1 cellular context compared by ENCODE assay signal in the genomic region with DNA sequence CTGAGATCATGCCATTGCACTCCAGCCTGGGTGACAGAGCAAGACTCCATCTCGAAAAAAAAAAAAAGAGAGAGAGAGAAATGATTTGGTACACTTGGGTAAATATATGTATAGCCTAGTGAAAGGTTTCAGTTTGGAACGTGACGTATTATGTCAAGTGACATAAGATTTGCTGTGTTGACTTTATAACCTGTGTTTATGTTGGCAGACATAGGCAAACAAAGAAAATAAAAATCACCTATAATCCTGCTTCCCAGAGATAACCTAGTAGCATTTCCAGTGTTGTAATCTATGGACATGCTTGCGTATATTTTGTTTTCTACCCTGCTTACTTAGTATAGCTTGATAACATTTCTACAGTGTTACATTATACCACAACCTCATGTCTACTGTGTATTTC.
TF ChIP-seq lines count a peak whose summit lies in the region.

No MANE protein-coding gene starts in this region.

TF ChIP-seq in HEK293, 187 proteins besides CTCF, POLR2A, EP300 and RAD21 (continued from another document):
- TF ChIP-seq ZNF274 (IDR thresholded peaks at IDR 0.05; ENCODE audit: low read length) (no peak), ZNF274 (tag by site-specific recombination; IDR thresholded peaks at IDR 0.05; ENCODE audit: borderline replicate concordance) (no peak), ZNF280D (tag by site-specific recombination; IDR thresholded peaks at IDR 0.05) (no peak), ZNF335 (tag by site-specific recombination; conservative IDR thresholded peaks at IDR 0.05) (no peak), ZNF664 (tag by site-specific recombination; IDR thresholded peaks at IDR 0.05) (no peak), ZNF571 (tag by site-specific recombination; IDR thresholded peaks at IDR 0.05) (no peak), SETDB1 (IDR thresholded peaks at IDR 0.05; ENCODE audit: insufficient read length, low read length) (no peak), OVOL3 (tag by site-specific recombination; IDR thresholded peaks at IDR 0.05) (0 out of 2 replicates have a peak, but pooled peaks have one; percentile 49), ZNF843 (tag by site-specific recombination; IDR thresholded peaks at IDR 0.05) (peak; percentile 90), ZNF624 (tag by site-specific recombination; IDR thresholded peaks at IDR 0.05) (no peak), ZNF623 (tag by site-specific recombination; IDR thresholded peaks at IDR 0.05) (no peak), ZNF324 (tag by site-specific recombination; IDR thresholded peaks at IDR 0.05) (no peak), ZIC2 (tag by site-specific recombination; IDR thresholded peaks at IDR 0.05) (no peak), ZNF132 (tag by site-specific recombination; IDR thresholded peaks at IDR 0.05; ENCODE audit: borderline replicate concordance) (no peak), OSR2 (tag by site-specific recombination; IDR thresholded peaks at IDR 0.05) (peak; percentile 55; the same call in 1 of the 2 replicates), SP2 (tag by site-specific recombination; IDR thresholded peaks at IDR 0.05) (no peak), ZNF140 (tag by site-specific recombination; IDR thresholded peaks at IDR 0.05) (no peak), ZEB2 (tag by site-specific recombination; IDR thresholded peaks at IDR 0.05) (no peak), ZNF302 (tag by site-specific recombination; IDR thresholded peaks at IDR 0.05; ENCODE audit: low read depth) (no peak), ZNF549 (tag by site-specific recombination; IDR thresholded peaks at IDR 0.05) (no peak), ZNF600 (tag by site-specific recombination; IDR thresholded peaks at IDR 0.05) (peak; percentile 0; the same call in 1 of the 2 replicates), BCL11B (tag by site-specific recombination; IDR thresholded peaks at IDR 0.05; ENCODE audit: low read depth) (no peak), ZBTB20 (tag by site-specific recombination; IDR thresholded peaks at IDR 0.05) (no peak), ZNF2 (tag by site-specific recombination; IDR thresholded peaks at IDR 0.05) (no peak), ZNF585B (tag by site-specific recombination; IDR thresholded peaks at IDR 0.05) (no peak), ZNF560 (tag by site-specific recombination; IDR thresholded peaks at IDR 0.05; ENCODE audit: borderline replicate concordance) (no peak), ZNF76 (tag by site-specific recombination; IDR thresholded peaks at IDR 0.05; ENCODE audit: borderline replicate concordance, low read depth) (no peak), ZNF37A (tag by site-specific recombination; IDR thresholded peaks at IDR 0.05) (no peak), ZNF10 (tag by site-specific recombination; IDR thresholded peaks at IDR 0.05) (no peak), GLI4 (tag by site-specific recombination; IDR thresholded peaks at IDR 0.05) (no peak), ZNF639 (tag by site-specific recombination; IDR thresholded peaks at IDR 0.05) (no peak)
- TF ChIP-seq, protein P1, sequence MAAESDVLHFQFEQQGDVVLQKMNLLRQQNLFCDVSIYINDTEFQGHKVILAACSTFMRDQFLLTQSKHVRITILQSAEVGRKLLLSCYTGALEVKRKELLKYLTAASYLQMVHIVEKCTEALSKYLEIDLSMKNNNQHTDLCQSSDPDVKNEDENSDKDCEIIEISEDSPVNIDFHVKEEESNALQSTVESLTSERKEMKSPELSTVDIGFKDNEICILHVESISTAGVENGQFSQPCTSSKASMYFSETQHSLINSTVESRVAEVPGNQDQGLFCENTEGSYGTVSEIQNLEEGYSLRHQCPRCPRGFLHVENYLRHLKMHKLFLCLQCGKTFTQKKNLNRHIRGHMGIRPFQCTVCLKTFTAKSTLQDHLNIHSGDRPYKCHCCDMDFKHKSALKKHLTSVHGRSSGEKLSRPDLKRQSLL (tag by site-specific recombination; IDR thresholded peaks at IDR 0.05), result no peak
- TF ChIP-seq, protein P2, sequence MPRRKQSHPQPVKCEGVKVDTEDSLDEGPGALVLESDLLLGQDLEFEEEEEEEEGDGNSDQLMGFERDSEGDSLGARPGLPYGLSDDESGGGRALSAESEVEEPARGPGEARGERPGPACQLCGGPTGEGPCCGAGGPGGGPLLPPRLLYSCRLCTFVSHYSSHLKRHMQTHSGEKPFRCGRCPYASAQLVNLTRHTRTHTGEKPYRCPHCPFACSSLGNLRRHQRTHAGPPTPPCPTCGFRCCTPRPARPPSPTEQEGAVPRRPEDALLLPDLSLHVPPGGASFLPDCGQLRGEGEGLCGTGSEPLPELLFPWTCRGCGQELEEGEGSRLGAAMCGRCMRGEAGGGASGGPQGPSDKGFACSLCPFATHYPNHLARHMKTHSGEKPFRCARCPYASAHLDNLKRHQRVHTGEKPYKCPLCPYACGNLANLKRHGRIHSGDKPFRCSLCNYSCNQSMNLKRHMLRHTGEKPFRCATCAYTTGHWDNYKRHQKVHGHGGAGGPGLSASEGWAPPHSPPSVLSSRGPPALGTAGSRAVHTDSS (tag by site-specific recombination; IDR thresholded peaks at IDR 0.05), result no peak
- TF ChIP-seq, protein P3, sequence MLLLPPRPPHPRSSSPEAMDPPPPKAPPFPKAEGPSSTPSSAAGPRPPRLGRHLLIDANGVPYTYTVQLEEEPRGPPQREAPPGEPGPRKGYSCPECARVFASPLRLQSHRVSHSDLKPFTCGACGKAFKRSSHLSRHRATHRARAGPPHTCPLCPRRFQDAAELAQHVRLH (tag by site-specific recombination; IDR thresholded peaks at IDR 0.05), result peak; percentile 95
- TF ChIP-seq, protein P4, sequence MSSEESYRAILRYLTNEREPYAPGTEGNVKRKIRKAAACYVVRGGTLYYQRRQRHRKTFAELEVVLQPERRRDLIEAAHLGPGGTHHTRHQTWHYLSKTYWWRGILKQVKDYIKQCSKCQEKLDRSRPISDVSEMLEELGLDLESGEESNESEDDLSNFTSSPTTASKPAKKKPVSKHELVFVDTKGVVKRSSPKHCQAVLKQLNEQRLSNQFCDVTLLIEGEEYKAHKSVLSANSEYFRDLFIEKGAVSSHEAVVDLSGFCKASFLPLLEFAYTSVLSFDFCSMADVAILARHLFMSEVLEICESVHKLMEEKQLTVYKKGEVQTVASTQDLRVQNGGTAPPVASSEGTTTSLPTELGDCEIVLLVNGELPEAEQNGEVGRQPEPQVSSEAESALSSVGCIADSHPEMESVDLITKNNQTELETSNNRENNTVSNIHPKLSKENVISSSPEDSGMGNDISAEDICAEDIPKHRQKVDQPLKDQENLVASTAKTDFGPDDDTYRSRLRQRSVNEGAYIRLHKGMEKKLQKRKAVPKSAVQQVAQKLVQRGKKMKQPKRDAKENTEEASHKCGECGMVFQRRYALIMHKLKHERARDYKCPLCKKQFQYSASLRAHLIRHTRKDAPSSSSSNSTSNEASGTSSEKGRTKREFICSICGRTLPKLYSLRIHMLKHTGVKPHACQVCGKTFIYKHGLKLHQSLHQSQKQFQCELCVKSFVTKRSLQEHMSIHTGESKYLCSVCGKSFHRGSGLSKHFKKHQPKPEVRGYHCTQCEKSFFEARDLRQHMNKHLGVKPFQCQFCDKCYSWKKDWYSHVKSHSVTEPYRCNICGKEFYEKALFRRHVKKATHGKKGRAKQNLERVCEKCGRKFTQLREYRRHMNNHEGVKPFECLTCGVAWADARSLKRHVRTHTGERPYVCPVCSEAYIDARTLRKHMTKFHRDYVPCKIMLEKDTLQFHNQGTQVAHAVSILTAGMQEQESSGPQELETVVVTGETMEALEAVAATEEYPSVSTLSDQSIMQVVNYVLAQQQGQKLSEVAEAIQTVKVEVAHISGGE (tag by site-specific recombination; conservative IDR thresholded peaks at IDR 0.05; ENCODE audit: low read depth), result 0 out of 2 replicates have a peak, but pooled peaks have one; percentile 4
TF ChIP-seq in HEK293: peak in this region for 19.
